9 cellular contexts compared by ENCODE assay signal in genomic region chr15:73908030-73908821, GRCh38. TPM values are rescaled to one million over a fixed set of nuclear protein-coding genes. Genes with fewer than 3 reads are reported as not detected.
DNase-seq lines count a peak whose midpoint lies in the region; ATAC-seq, FAIRE-seq and TF ChIP-seq lines count a peak whose summit lies in the region.
"Had no signal": no experiment of that assay in that cellular context is flagged by ENCODE, and none has a peak within 500 bp of the region (broad histone marks: within the 10 kb centered on the region; RNA-seq: fewer than 3 reads in every experiment).

No MANE protein-coding gene starts in this region.

- peak; percentile 41 for DNase-seq in GM06990 (ENCODE audit: extremely low read depth, insufficient read length)
- DNase-seq in NT2/D1 (ENCODE audit: low read depth, low spot score) = peak; percentile 76
- DNase-seq in activated CD8-positive, alpha-beta memory T cell treated with anti-CD3 and anti-CD28 coated beads, Interleukin-2, amount 50 U/mL, for 1 hour (ENCODE audit: extremely low read depth) = peak; percentile 23
- peak; percentile 63 for DNase-seq in endothelial cell of umbilical vein (ENCODE audit: low read depth, low spot score)
- DNase-seq in myocyte (ENCODE audit: low read depth) = peak; percentile 78
- peak; percentile 30 to 53 for DNase-seq in stimulated activated CD8-positive, alpha-beta memory T cell treated with anti-CD3 and anti-CD28 coated beads, Interleukin-7, amount 100 ng/mL, for 1 hour (ENCODE audit: low read depth in 2 of 2)

- no peak overlapping the region for H3K9ac ChIP-seq in NT2/D1 (ENCODE audit: insufficient read length, low read depth)
- H3K9ac ChIP-seq in endothelial cell of umbilical vein (replicated peaks; ENCODE audit: extremely low read depth, insufficient read depth, low read length) = no peak overlapping the region

- no peak overlapping the region for H3K4me3 ChIP-seq in GM06990 (replicated peaks; ENCODE audit: low read depth, low read length)
- H3K4me3 ChIP-seq in NT2/D1 (ENCODE audit: insufficient read length, low read depth) = no peak overlapping the region
- no peak overlapping the region for H3K4me3 ChIP-seq in endothelial cell of umbilical vein (replicated peaks in 1 of 3; ENCODE audit: insufficient read depth in 1 of 3, low read depth in 1 of 3, low read length in 3 of 3)

- FAIRE-seq in endothelial cell of umbilical vein (lab: Jason Lieb, UNC) = peak; percentile 83

- H3K4me1 ChIP-seq in NT2/D1 (ENCODE audit: insufficient read depth, insufficient read length) = no peaks in the 10 kb centered on the region
- H3K4me1 ChIP-seq in endothelial cell of umbilical vein (ENCODE audit: control insufficient read depth, extremely low read depth, insufficient read depth, low read length) = no peaks in the 10 kb centered on the region

- POLR2A ChIA-PET in endothelial cell of umbilical vein (lab: Charles Lee) = no interaction called here

- H3K9me3 ChIP-seq in NT2/D1 (ENCODE audit: insufficient read depth, low read length) (peaks cover 12% of the 10 kb centered on the region; the same call in 1 of the 2 replicates), endothelial cell of umbilical vein (replicated peaks; ENCODE audit: control insufficient read depth, insufficient read depth, low read length) (no peaks in the 10 kb centered on the region)

- no peaks in the 10 kb centered on the region for H4K20me1 ChIP-seq in endothelial cell of umbilical vein (replicated peaks; ENCODE audit: control insufficient read depth, extremely low read depth, insufficient read depth, low read length)

- intact Hi-C loops in endothelial cell of umbilical vein (cut with micrococcal nuclease) = loop anchor here (1.0 kb wide), 3 partner anchors 11 to 272 kb away; no protein-coding TSS in a partner anchor

- no peaks in the 10 kb centered on the region for H3K79me2 ChIP-seq in endothelial cell of umbilical vein (ENCODE audit: control insufficient read depth, insufficient read depth, low read length)

- H3K9me1 ChIP-seq in endothelial cell of umbilical vein (replicated peaks; ENCODE audit: control insufficient read depth, extremely low read depth, insufficient read depth, low read length) = no peaks in the 10 kb centered on the region

- no peak for TF ChIP-seq POLR2A in endothelial cell of umbilical vein (IDR thresholded peaks at IDR 0.05; ENCODE audit: low read depth, low read length)

- H3K36me3 ChIP-seq in GM06990 (ENCODE audit: control insufficient read depth, insufficient read depth, low read length) (no peaks in the 10 kb centered on the region), NT2/D1 (ENCODE audit: insufficient read depth, insufficient read length, low read length) (peaks cover 4% of the 10 kb centered on the region), endothelial cell of umbilical vein (ENCODE audit: control insufficient read depth in 2 of 2, extremely low read depth in 1 of 2, insufficient read depth in 2 of 2, low read length in 2 of 2) (no peaks in the 10 kb centered on the region)

- peak; percentile 57 for ATAC-seq in HG03135 (IDR thresholded peaks at IDR 0.05; ENCODE audit: unreplicated experiment)
- no peak for ATAC-seq in HG03457 (IDR thresholded peaks at IDR 0.05; ENCODE audit: unreplicated experiment)

- TF ChIP-seq CTCF in GM06990 (IDR thresholded peaks at IDR 0.05; ENCODE audit: insufficient read depth, low read length, poor library complexity, severe bottlenecking) (peak; percentile 98), endothelial cell of umbilical vein (IDR thresholded peaks at IDR 0.05; ENCODE audit: extremely low read depth in 1 of 2, insufficient read depth in 1 of 2, low read depth in 1 of 2, low read length in 2 of 2) (peak; percentile 92 to 95)

- CTCF ChIA-PET in endothelial cell of umbilical vein (lab: Charles Lee) = interaction anchor here (0.9 to 13.7 kb wide), 14 partner anchors 10 to 602 kb away, joined by 3 to 239 read pairs (median 6); partner anchors contain the start of genes LOXL1 and TBC1D21

- no peak overlapping the region for H2AFZ ChIP-seq in endothelial cell of umbilical vein (ENCODE audit: low read depth, low read length)

- H3K27me3 ChIP-seq in GM06990 (replicated peaks; ENCODE audit: control insufficient read depth, insufficient read depth, low read length) = no peaks in the 10 kb centered on the region; the same call in none of the 2 replicates
- H3K27me3 ChIP-seq in NT2/D1 (ENCODE audit: insufficient read depth, insufficient read length) = no peaks in the 10 kb centered on the region
- H3K27me3 ChIP-seq in endothelial cell of umbilical vein (ENCODE audit: control insufficient read depth in 2 of 2, insufficient read depth in 2 of 2, low read length in 2 of 2) = peaks cover 0 to 10% of the 10 kb centered on the region in 2 experiments

- dilution Hi-C loops in endothelial cell of umbilical vein (cut with MboI; ENCODE audit: extremely low pct_ligation_motif_present, low sequenced_read_pairs) = no loop called here

- no peak overlapping the region for H3K27ac ChIP-seq in endothelial cell of umbilical vein (ENCODE audit: insufficient read depth, low read depth, low read length)
- H3K27ac ChIP-seq: epithelial cell of prostate had no signal

- no TSS peak for BruUV-seq in endothelial cell of umbilical vein (replicated peaks; lab: Mats Ljungman, UMichigan)

- no peak overlapping the region for H3K4me2 ChIP-seq in endothelial cell of umbilical vein (ENCODE audit: insufficient read depth, low read length)

TF ChIP-seq in endothelial cell of umbilical vein, 7 proteins besides CTCF, POLR2A, EP300 and RAD21:
- no peak for TF ChIP-seq JUN (IDR thresholded peaks at IDR 0.05; ENCODE audit: borderline replicate concordance, insufficient read depth, insufficient read length, low read depth)
- no peak for TF ChIP-seq GATA2 (IDR thresholded peaks at IDR 0.05; ENCODE audit: insufficient read depth, insufficient read length, low read depth, low read length)
- TF ChIP-seq FOS (IDR thresholded peaks at IDR 0.05; ENCODE audit: borderline replicate concordance, insufficient read depth, low read length) = no peak
- no peak for TF ChIP-seq POLR2AphosphoS5 (IDR thresholded peaks at IDR 0.05; ENCODE audit: insufficient read depth, low read depth, low read length)
- no peak for TF ChIP-seq EZH2 (IDR thresholded peaks at IDR 0.05; ENCODE audit: borderline replicate concordance, low read depth, low read length, severe bottlenecking)
- no peak for TF ChIP-seq MYC (IDR thresholded peaks at IDR 0.05; ENCODE audit: low read depth, low read length)
- TF ChIP-seq MAX (IDR thresholded peaks at IDR 0.05; ENCODE audit: insufficient read depth, insufficient read length) = no peak
TF ChIP-seq in endothelial cell of umbilical vein: peak in this region for 0.

RNA-seq across cellular contexts. Expression of gene LOXL1, which starts 18.0 kb away (rescaled TPM):
- 5.2 and 9.2 TPM in 2 replicates for total RNA-seq in endothelial cell of umbilical vein
- polyA plus RNA-seq in endothelial cell of umbilical vein = 14.4 and 19.3 TPM in 2 replicates
- polyA plus RNA-seq in endothelial cell of umbilical vein (2011; cell fraction: cytosol; rRNA removed) = 10.3 TPM in 2 replicates
- 7.4 and 8.2 TPM in 2 replicates for polyA plus RNA-seq in endothelial cell of umbilical vein (2011; cell fraction: nucleus; rRNA removed)
- 16.3 and 32.2 TPM in 2 replicates for polyA plus RNA-seq in endothelial cell of umbilical vein (2012)
- 14.3 and 20.0 TPM in 2 replicates for polyA minus RNA-seq in endothelial cell of umbilical vein
- polyA minus RNA-seq in endothelial cell of umbilical vein (2011; cell fraction: cytosol; rRNA and poly(A)+ RNA removed) = 1.0 TPM
- 5.2 and 5.3 TPM in 2 replicates for polyA minus RNA-seq in endothelial cell of umbilical vein (2011; cell fraction: nucleus; rRNA and poly(A)+ RNA removed)
- total RNA-seq in myocyte = 129 and 136 TPM in 2 replicates
- 758 TPM for polyA plus RNA-seq in myocyte (2012)

RNA-seq across cellular contexts. Expression of gene TBC1D21, which starts 34.9 kb away (rescaled TPM):
- total RNA-seq in endothelial cell of umbilical vein = not detected in 2 replicates
- not detected in 2 replicates for polyA plus RNA-seq in endothelial cell of umbilical vein
- polyA plus RNA-seq in endothelial cell of umbilical vein (2011; cell fraction: cytosol; rRNA removed) = not detected in 2 replicates
- polyA plus RNA-seq in endothelial cell of umbilical vein (2011; cell fraction: nucleus; rRNA removed) = not detected in 2 replicates
- polyA plus RNA-seq in endothelial cell of umbilical vein (2012) = not detected in 2 replicates
- polyA minus RNA-seq in endothelial cell of umbilical vein = not detected in 2 replicates
- polyA minus RNA-seq in endothelial cell of umbilical vein (2011; cell fraction: cytosol; rRNA and poly(A)+ RNA removed) = not detected
- polyA minus RNA-seq in endothelial cell of umbilical vein (2011; cell fraction: nucleus; rRNA and poly(A)+ RNA removed) = not detected in 2 replicates
- not detected in 2 replicates for total RNA-seq in myocyte
- polyA plus RNA-seq in myocyte (2012) = not detected

Comparison
In these comparisons a context has a peak if more than half of its experiments do, and no peak if none do; other contexts are left out.
1. DNase-seq: peak in every context shown above with its lines; median percentile 78 in myocyte; 76 in NT2/D1; 63 in endothelial cell of umbilical vein; 42 in stimulated activated CD8-positive, alpha-beta memory T cell treated with anti-CD3 and anti-CD28 coated beads, Interleukin-7, amount 100 ng/mL, for 1 hour; 41 in GM06990; 23 in activated CD8-positive, alpha-beta memory T cell treated with anti-CD3 and anti-CD28 coated beads, Interleukin-2, amount 50 U/mL, for 1 hour.
2. RNA of gene LOXL1, which starts 18.0 kb away (total RNA-seq): 129 to 136 TPM in myocyte; 5.2 to 9.2 TPM in endothelial cell of umbilical vein; every median in the first group is over 10 times any median in the second.